Comparison of ENCODE assay signal across 8 cellular contexts in the genomic region with DNA sequence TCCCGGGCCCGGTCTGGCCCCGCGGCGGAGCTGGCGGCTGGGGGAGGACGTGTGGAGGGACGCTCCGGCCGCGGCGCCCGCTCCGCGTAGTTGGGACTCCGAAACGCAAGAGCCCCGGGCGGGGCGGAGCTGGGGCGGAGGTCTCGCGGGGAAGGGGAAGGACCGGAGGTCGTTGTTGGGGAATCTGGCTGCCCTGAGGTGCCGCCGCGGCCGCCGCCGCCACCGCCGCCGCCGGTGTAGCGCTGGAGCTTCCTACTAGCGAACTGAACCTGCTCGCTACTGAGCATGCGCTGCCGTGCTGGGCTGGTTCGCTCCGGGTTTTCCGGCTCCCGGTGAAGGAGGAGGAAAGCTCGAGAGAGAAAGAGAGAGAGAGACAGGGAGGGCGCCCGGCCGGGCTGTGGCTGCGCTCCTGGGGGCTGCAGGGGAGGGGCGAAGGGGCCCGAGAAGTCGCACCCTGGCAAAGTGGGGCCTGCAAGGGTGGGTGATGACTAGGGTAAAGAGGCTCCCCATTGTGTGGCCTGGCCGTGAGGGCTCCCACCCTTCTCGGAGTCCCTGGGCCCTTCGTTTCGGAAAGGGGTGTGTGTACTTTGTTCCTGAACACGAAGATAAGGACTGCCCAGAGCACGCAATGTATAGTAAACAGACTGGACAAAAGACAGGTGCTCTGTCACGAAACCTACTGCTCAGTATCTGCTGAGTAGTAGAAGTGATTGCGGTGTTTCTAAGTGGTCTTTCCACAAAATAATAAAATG. TPM values are rescaled to one million over a fixed set of nuclear protein-coding genes. Genes with fewer than 3 reads are reported as not detected.
A peak's percentile ranks its signal among the peaks of the same experiment; 100 is the strongest.
DNase-seq lines count a peak whose midpoint lies in the region; ATAC-seq and TF ChIP-seq lines count a peak whose summit lies in the region.

SOS1 (minus strand) TSS at position 281 of the 752 bp plus-strand sequence. CDS start 629 bp downstream, outside the sequence.

- TF ChIP-seq POLR2A in esophagus squamous epithelium (IDR thresholded peaks at IDR 0.05) = peak in 3 of 4 donors; percentile 83 to 95 (median 89)

- peak within 1 kb of the TSS; percentile 90 for H3K4me3 Mint-ChIP-seq in GM23338

- H3K27ac ChIP-seq in DOHH2 (ENCODE audit: low read depth, low read length) (peak within 1 kb of the TSS; percentile 66), GM23338 (ENCODE audit: low read depth) (peak within 1 kb of the TSS; percentile 95), esophagus squamous epithelium (peak within 1 kb of the TSS; percentile 97 to 100 (median 98))

- peak within 1 kb of the TSS; percentile 74 for H3K4me2 ChIP-seq in DOHH2 (ENCODE audit: low read length)
- H3K4me2 ChIP-seq in GM23338 = peak within 1 kb of the TSS; percentile 79

- peaks cover 24% of the 10 kb centered on the region for H3K36me3 Mint-ChIP-seq in GM23338 (ENCODE audit: low read depth)

- TF ChIP-seq CTCF in DOHH2 (IDR thresholded peaks at IDR 0.05; ENCODE audit: low read depth, low read length, poor library complexity, severe bottlenecking) (no peak), GM23338 (conservative IDR thresholded peaks at IDR 0.05; ENCODE audit: low read depth in 2 of 2) (no peak), esophagus squamous epithelium (IDR thresholded peaks at IDR 0.05) (no peak)

- H3K79me2 ChIP-seq in DOHH2 (ENCODE audit: control insufficient read depth, low read length) (peaks cover 65% of the 10 kb centered on the region), GM23338 (replicated peaks; ENCODE audit: insufficient read depth) (peaks cover 51% of the 10 kb centered on the region)

- H3K9me3 Mint-ChIP-seq in GM23338 = peaks cover 4% of the 10 kb centered on the region; the same call in 1 of the 3 replicates

- H3K4me3 ChIP-seq in DOHH2 (ENCODE audit: low read length) (peak within 1 kb of the TSS; percentile 85), GM23338 (peak within 1 kb of the TSS; percentile 90), esophagus squamous epithelium (peak within 1 kb of the TSS; percentile 63 to 94 (median 87))

- peaks cover 60% of the 10 kb centered on the region for H3K4me1 ChIP-seq in DOHH2 (ENCODE audit: control insufficient read depth, low read length)
- peaks cover 34% of the 10 kb centered on the region for H3K4me1 ChIP-seq in GM23338 (ENCODE audit: insufficient read depth)
- peaks cover 13 to 71% (median 38%) of the 10 kb centered on the region in 3 donors for H3K4me1 ChIP-seq in esophagus squamous epithelium

- H3K27me3 ChIP-seq in DOHH2 (ENCODE audit: control insufficient read depth, low read length) = no peaks in the 10 kb centered on the region
- no peaks in the 10 kb centered on the region for H3K27me3 ChIP-seq in GM23338 (ENCODE audit: insufficient read depth)
- no peaks in the 10 kb centered on the region for H3K27me3 ChIP-seq in esophagus squamous epithelium

- ATAC-seq in GM23338 = peak; percentile 44

- no peaks in the 10 kb centered on the region for H3K9me3 ChIP-seq in DOHH2 (ENCODE audit: control insufficient read depth, insufficient read depth, low read length)
- no peaks in the 10 kb centered on the region for H3K9me3 ChIP-seq in esophagus squamous epithelium

- peaks cover 45% of the 10 kb centered on the region for H3K4me1 Mint-ChIP-seq in GM23338

- WGBS in esophagus squamous epithelium, 2 donors = 1 to 2% methylated on average over 16 to 17 of the region's 60 CpGs

- DNase-seq in GM23338 (ENCODE audit: low spot score) (peak; percentile 97), Kasumi-1 (lab: John Stamatoyannopoulos, UW) (peak; percentile 88 to 90), RKO (ENCODE audit: low spot score) (peak; percentile 91), activated T-helper 1 cell treated with Interleukin-2 at 50 U/mL for 16 hours (ENCODE audit: low read depth) (peak; percentile 92), esophagus squamous epithelium (lab: John Stamatoyannopoulos, UW) (peak; percentile 43), myocyte (ENCODE audit: low read depth) (peak; percentile 96)
- peak; percentile 88 for DNase-seq in stimulated activated CD8-positive, alpha-beta memory T cell treated with anti-CD3 and anti-CD28 coated beads, Interleukin-7, amount 100 ng/mL, for 48 hours (ENCODE audit: extremely low read depth in 1 of 2, low read depth in 1 of 2)

- peak within 1 kb of the TSS; percentile 94 for H3K27ac Mint-ChIP-seq in GM23338

- H3K9me2 ChIP-seq in DOHH2 (replicated peaks; ENCODE audit: control insufficient read depth, low read length) (no peaks in the 10 kb centered on the region), GM23338 (ENCODE audit: insufficient read depth) (no peaks in the 10 kb centered on the region)

- H3F3A ChIP-seq in DOHH2 (ENCODE audit: control insufficient read depth, insufficient read depth) (peaks cover 7% of the 10 kb centered on the region), GM23338 (replicated peaks; ENCODE audit: low read depth) (peaks cover 23% of the 10 kb centered on the region)

- peak within 1 kb of the TSS; percentile 64 for H2AFZ ChIP-seq in GM23338

- H4K20me1 ChIP-seq in DOHH2 (ENCODE audit: control insufficient read depth, insufficient read depth, low read depth, low read length) = peaks cover 10% of the 10 kb centered on the region; the same call in 1 of the 2 replicates
- peaks cover 27% of the 10 kb centered on the region for H4K20me1 ChIP-seq in GM23338 (replicated peaks; ENCODE audit: insufficient read depth)

- H3K36me3 ChIP-seq in DOHH2 (ENCODE audit: control insufficient read depth, low read length) (peaks cover 35% of the 10 kb centered on the region), GM23338 (ENCODE audit: insufficient read depth) (no peaks in the 10 kb centered on the region), esophagus squamous epithelium (no peaks in the 10 kb centered on the region)

- H3K27me3 Mint-ChIP-seq in GM23338 (ENCODE audit: insufficient read depth, low read depth, poor library complexity) = peaks cover 10% of the 10 kb centered on the region

- intact Hi-C loops in esophagus squamous epithelium (cut with DNase I) = loop anchor here (5.0 kb wide), 1 partner anchor 106 kb away; no protein-coding TSS in a partner anchor

TF ChIP-seq in GM23338, 12 proteins besides CTCF, POLR2A, EP300 and RAD21:
- TF ChIP-seq EZH2phosphoT487 (IDR thresholded peaks at IDR 0.05; ENCODE audit: unreplicated experiment) (no peak), POLR2AphosphoS5 (IDR thresholded peaks at IDR 0.05; ENCODE audit: low read depth) (peak; percentile 83)

RNA-seq across cellular contexts. Expression of gene SOS1, which starts in this region (rescaled TPM):
- 21.9 and 25.2 TPM in 2 replicates for total RNA-seq in GM23338 (2014; rRNA removed; shearing (Covaris generic))
- 13.4 and 14.2 TPM in 2 replicates for polyA plus RNA-seq in GM23338 (2016; fragmentation: Nextera tagmentation; extraction: Ambion mirVana)
- total RNA-seq in esophagus squamous epithelium = 10 to 100 TPM; 15.1 to 48.2 (median 27.8) TPM
- total RNA-seq in myocyte = 22.4 and 23.7 TPM in 2 replicates
- polyA plus RNA-seq in myocyte (2012) = 8.4 TPM

Comparison
In these comparisons a context has a peak if more than half of its experiments do, and no peak if none do; other contexts are left out.
1. Peak in every context shown above with its lines: DNase-seq, ATAC-seq, H3K4me3 ChIP-seq and H3K27ac ChIP-seq.
2. DNase-seq: peak in every context shown above with its lines; median percentile 97 in GM23338; 96 in myocyte; 92 in activated T-helper 1 cell treated with Interleukin-2 at 50 U/mL for 16 hours; 91 in RKO; 89 in Kasumi-1; 88 in stimulated activated CD8-positive, alpha-beta memory T cell treated with anti-CD3 and anti-CD28 coated beads, Interleukin-7, amount 100 ng/mL, for 48 hours; 43 in esophagus squamous epithelium.